26 cellular contexts compared by ENCODE assay signal in the genomic region with DNA sequence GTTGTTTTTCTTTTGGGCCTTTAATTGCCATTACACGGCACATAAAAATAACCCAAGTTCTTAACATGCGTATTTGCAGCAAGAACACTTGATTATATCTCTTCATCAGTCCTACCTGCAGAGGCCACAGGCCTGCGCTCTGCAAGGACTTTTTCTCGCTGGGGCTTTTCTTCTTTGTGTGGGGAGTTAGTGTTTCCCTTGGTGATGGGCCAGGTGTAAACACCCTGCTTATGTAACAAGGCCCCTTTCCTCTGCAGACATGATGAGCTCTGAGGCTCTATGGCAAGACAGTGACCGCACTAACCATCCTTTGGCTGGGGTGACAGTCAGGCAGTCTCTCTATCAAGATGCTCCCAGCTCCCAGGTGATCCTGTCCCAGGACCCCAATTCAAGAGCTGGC.
"Had no signal": no experiment of that assay in that cellular context is flagged by ENCODE, and none has a peak within 500 bp of the region (broad histone marks: within the 10 kb centered on the region; RNA-seq: fewer than 3 reads in every experiment).

No MANE protein-coding gene starts in this region.

- H3K36me3 ChIP-seq: adrenal gland, breast epithelium, SJCRH30 had no signal

- H3K4me3 ChIP-seq: adrenal gland, body of pancreas, breast epithelium, PC-9, SJCRH30, SK-N-MC had no signal

- ATAC-seq: activated CD4-positive, alpha-beta T cell treated with anti-CD3 and anti-CD28 coated beads for 36 hours; activated CD4-positive, CD25-positive, alpha-beta regulatory T cell treated with anti-CD3 and anti-CD28 coated beads, Interleukin-2, amount 50 U/mL, for 24 hours; activated CD8-positive, alpha-beta T cell treated with anti-CD3 and anti-CD28 coated beads, Interleukin-2, amount 10 ng/mL, durations not matched to agents 7 days and 5 days; activated naive CD4-positive, alpha-beta T cell treated with anti-CD3 and anti-CD28 coated beads, Interleukin-2, amount 50 U/mL, for 72 hours; body of pancreas; Right ventricle myocardium inferior had no signal

- H3K4me1 ChIP-seq: adrenal gland, body of pancreas, breast epithelium, SJCRH30 had no signal

- H3K4me3 Mint-ChIP-seq: activated CD4-positive, alpha-beta T cell treated with anti-CD3 and anti-CD28 coated beads for 36 hours; activated CD4-positive, alpha-beta T cell treated with anti-CD3 and anti-CD28 coated beads, Interleukin-2, amount 10 ng/mL, durations not matched to agents 7 days and 5 days; activated CD8-positive, alpha-beta T cell treated with anti-CD3 and anti-CD28 coated beads, Interleukin-2, amount 10 ng/mL, durations not matched to agents 7 days and 5 days; activated T-cell treated with anti-CD3 and anti-CD28 coated beads, Interleukin-2, amount 50 U/mL, for 24 hours; T-helper 2 cell treated with Interferon-gamma antibody and Interleukin-4, amounts not matched to agents 5 μg/mL and 100 μg/mL, for 36 hours had no signal

- H3K4me2 ChIP-seq: PC-9 had no signal

- H3K27me3 ChIP-seq: adrenal gland, body of pancreas, breast epithelium, SJCRH30 had no signal

- H3K9me3 Mint-ChIP-seq: activated T-cell treated with anti-CD3 and anti-CD28 coated beads, Interleukin-2, amount 50 U/mL, for 24 hours; T-helper 2 cell treated with Interferon-gamma antibody and Interleukin-4, amounts not matched to agents 5 μg/mL and 100 μg/mL, for 36 hours had no signal

- H3K36me3 Mint-ChIP-seq: activated naive CD4-positive, alpha-beta T cell treated with anti-CD3 and anti-CD28 coated beads, Interleukin-2, amount 50 U/mL, for 72 hours had no signal

- H3K4me1 Mint-ChIP-seq: activated CD4-positive, alpha-beta T cell treated with anti-CD3 and anti-CD28 coated beads for 36 hours; activated CD4-positive, alpha-beta T cell treated with anti-CD3 and anti-CD28 coated beads, Interleukin-2, amount 10 ng/mL, durations not matched to agents 7 days and 5 days had no signal

- H3K27ac Mint-ChIP-seq: activated CD4-positive, alpha-beta T cell treated with anti-CD3 and anti-CD28 coated beads for 36 hours; activated CD4-positive, alpha-beta T cell treated with anti-CD3 and anti-CD28 coated beads, Interleukin-2, amount 10 ng/mL, durations not matched to agents 7 days and 5 days; activated CD8-positive, alpha-beta T cell treated with anti-CD3 and anti-CD28 coated beads, Interleukin-2, amount 10 ng/mL, durations not matched to agents 7 days and 5 days; activated naive CD4-positive, alpha-beta T cell treated with anti-CD3 and anti-CD28 coated beads, Interleukin-2, amount 50 U/mL, for 72 hours; activated T-cell treated with anti-CD3 and anti-CD28 coated beads, Interleukin-2, amount 50 U/mL, for 24 hours; activated T-helper 2 cell treated with anti-CD3 and anti-CD28 coated beads, Interferon-gamma antibody, Interleukin-2, Interleukin-4, amounts not matched to agents 10 μg/mL and 5 μg/mL and 100 μg/mL, durations not matched to agents 14 hours and 24 hours and 36 hours; T-helper 2 cell treated with Interferon-gamma antibody and Interleukin-4, amounts not matched to agents 5 μg/mL and 100 μg/mL, for 36 hours had no signal

- H2AFZ ChIP-seq: PC-9 had no signal

- DNase-seq: activated CD4-positive, alpha-beta T cell treated with anti-CD3 and anti-CD28 coated beads for 36 hours; activated CD4-positive, alpha-beta T cell treated with anti-CD3 and anti-CD28 coated beads, Interleukin-2, amount 10 ng/mL, durations not matched to agents 7 days and 5 days; activated CD4-positive, alpha-beta T cell treated with anti-CD3 and anti-CD28 coated beads, Interleukin-2, amount 50 U/mL, for 48 hours; activated CD8-positive, alpha-beta T cell treated with anti-CD3 and anti-CD28 coated beads, Interleukin-2, amount 10 ng/mL, durations not matched to agents 7 days and 5 days; activated gamma-delta T cell; activated naive CD4-positive, alpha-beta T cell treated with Interleukin-2 at 50 U/mL for 16 hours; activated T-cell treated with anti-CD3 and anti-CD28 coated beads, Interleukin-2, amount 50 U/mL, for 24 hours; adrenal gland; body of pancreas; NCI-H1092 treated with DMSO at 0.1 percent for 48 hours; NCI-H1417; NCI-H146; NCI-H187; NCI-H2029 treated with DMSO at 0.1 percent for 48 hours; NCI-H345; NCI-H524 treated with DMSO at 0.1 percent for 48 hours; PC-9; SJCRH30 had no signal

- H3K27ac ChIP-seq: adrenal gland, body of pancreas, breast epithelium, PC-9, RWPE1, SJCRH30, SK-N-MC had no signal

- H3K27me3 Mint-ChIP-seq: activated CD4-positive, alpha-beta T cell treated with anti-CD3 and anti-CD28 coated beads for 36 hours; activated CD4-positive, alpha-beta T cell treated with anti-CD3 and anti-CD28 coated beads, Interleukin-2, amount 10 ng/mL, durations not matched to agents 7 days and 5 days; activated T-cell treated with anti-CD3 and anti-CD28 coated beads, Interleukin-2, amount 50 U/mL, for 24 hours had no signal

- H3K9me3 ChIP-seq: adrenal gland, body of pancreas, breast epithelium, SJCRH30 had no signal
